Comparison of ENCODE assay signal across 8 cellular contexts in genomic region chr17:7242717-7243576, GRCh38. TPM values are rescaled to one million over a fixed set of nuclear protein-coding genes. Genes with fewer than 3 reads are reported as not detected.
DNase-seq lines count a peak whose midpoint lies in the region; ATAC-seq and TF ChIP-seq lines count a peak whose summit lies in the region.

No MANE protein-coding gene starts in this region.

- H3K4me3 ChIP-seq in RWPE2 (ENCODE audit: severe bottlenecking), result peak overlapping the region; percentile 72
- peak overlapping the region; percentile 90 to 98 for H3K4me3 ChIP-seq in foreskin fibroblast (ENCODE audit: low read depth in 1 of 2, low read length in 2 of 2)

- peak overlapping the region; percentile 74 for H3K27ac ChIP-seq in RWPE2 (ENCODE audit: poor library complexity, severe bottlenecking)

- H3K4me1 ChIP-seq in RWPE2 (ENCODE audit: insufficient read depth, poor library complexity, severe bottlenecking), result no peaks in the 10 kb centered on the region

- H3K27me3 ChIP-seq in RWPE2 (ENCODE audit: insufficient read depth, poor library complexity, severe bottlenecking), result no peaks in the 10 kb centered on the region

- H3K4me1 Mint-ChIP-seq in neural crest cell, result peaks cover 37% of the 10 kb centered on the region
- H3K4me1 Mint-ChIP-seq in stimulated activated naive CD8-positive, alpha-beta T cell treated with anti-CD3 and anti-CD28 coated beads, Interleukin-15, amount 100 ng/mL, for 72 hours, result peaks cover 50% of the 10 kb centered on the region

- H3K4me3 Mint-ChIP-seq in neural crest cell, result peak overlapping the region; percentile 94
- peak overlapping the region; percentile 98 to 100 for H3K4me3 Mint-ChIP-seq in stimulated activated naive CD8-positive, alpha-beta T cell treated with anti-CD3 and anti-CD28 coated beads, Interleukin-15, amount 100 ng/mL, for 72 hours

- peaks cover 24% of the 10 kb centered on the region for H3K36me3 Mint-ChIP-seq in neural crest cell (ENCODE audit: low read depth)

- TF ChIP-seq CTCF in RWPE2 (IDR thresholded peaks at IDR 0.05; ENCODE audit: poor library complexity, severe bottlenecking), result peak; percentile 5
- TF ChIP-seq CTCF in foreskin fibroblast (IDR thresholded peaks at IDR 0.05; ENCODE audit: low read depth, low read length), result no peak
- no peak for TF ChIP-seq CTCF in neural crest cell (conservative IDR thresholded peaks at IDR 0.05)

- peaks cover 19% of the 10 kb centered on the region for H3K27me3 Mint-ChIP-seq in neural crest cell (ENCODE audit: low read depth)
- H3K27me3 Mint-ChIP-seq in stimulated activated naive CD8-positive, alpha-beta T cell treated with anti-CD3 and anti-CD28 coated beads, Interleukin-15, amount 100 ng/mL, for 72 hours, result no peaks in the 10 kb centered on the region

- H3K9me3 Mint-ChIP-seq in neural crest cell, result no peaks in the 10 kb centered on the region
- H3K9me3 Mint-ChIP-seq in stimulated activated naive CD8-positive, alpha-beta T cell treated with anti-CD3 and anti-CD28 coated beads, Interleukin-15, amount 100 ng/mL, for 72 hours, result no peaks in the 10 kb centered on the region

- peaks cover 40% of the 10 kb centered on the region for H3K36me3 ChIP-seq in RWPE2 (ENCODE audit: low read depth)

- H3K27ac Mint-ChIP-seq in neural crest cell (ENCODE audit: unreplicated experiment), result peak overlapping the region; percentile 99
- peak overlapping the region; percentile 96 to 99 for H3K27ac Mint-ChIP-seq in stimulated activated naive CD8-positive, alpha-beta T cell treated with anti-CD3 and anti-CD28 coated beads, Interleukin-15, amount 100 ng/mL, for 72 hours

- DNase-seq in DMS153 treated with DMSO at 0.1 percent for 48 hours (lab: John Stamatoyannopoulos, UW; ENCODE audit: unreplicated experiment) (peak; percentile 47), LoVo (ENCODE audit: low spot score) (peak; percentile 94), RWPE2 (ENCODE audit: low spot score) (peak; percentile 94), activated gamma-delta T cell (lab: John Stamatoyannopoulos, UW) (peak; percentile 85), foreskin fibroblast (peak; percentile 94 to 98), neural crest cell (ENCODE audit: low read depth, low spot score) (peak; percentile 93)
- peak; percentile 90 to 91 for DNase-seq in stimulated activated naive CD8-positive, alpha-beta T cell treated with anti-CD3 and anti-CD28 coated beads, Interleukin-15, amount 100 ng/mL, for 72 hours

- no peaks in the 10 kb centered on the region for H3K9me3 ChIP-seq in RWPE2 (ENCODE audit: severe bottlenecking)

- peak; percentile 35 for ATAC-seq in GM21737 (IDR thresholded peaks at IDR 0.05; ENCODE audit: unreplicated experiment)
- peak; percentile 35 for ATAC-seq in RWPE2 (ENCODE audit: low read depth)
- ATAC-seq in stimulated activated naive CD8-positive, alpha-beta T cell treated with anti-CD3 and anti-CD28 coated beads, Interleukin-15, amount 100 ng/mL, for 72 hours, result peak; percentile 59

RNA-seq across cellular contexts. Expression of gene GABARAP, which starts 0.7 kb away (rescaled TPM):
- 470 and 479 TPM in 2 replicates for total RNA-seq in neural crest cell

RNA-seq across cellular contexts. Expression of gene PHF23, which starts 3.7 kb away (rescaled TPM):
- 72.7 and 75.2 TPM in 2 replicates for total RNA-seq in neural crest cell

RNA-seq across cellular contexts. Expression of gene CTDNEP1, which starts 8.6 kb away (rescaled TPM):
- total RNA-seq in neural crest cell, result 179 and 182 TPM in 2 replicates

RNA-seq across cellular contexts. Expression of gene DVL2, which starts 8.6 kb away (rescaled TPM):
- total RNA-seq in neural crest cell, result 130 and 140 TPM in 2 replicates

RNA-seq across cellular contexts. Expression of gene ELP5, which starts 9.1 kb away (rescaled TPM):
- total RNA-seq in neural crest cell, result 74.4 and 77.4 TPM in 2 replicates

Comparison
In these comparisons a context has a peak if more than half of its experiments do, and no peak if none do; other contexts are left out.
1. Peak in every context shown above with its lines: DNase-seq, ATAC-seq, H3K4me3 ChIP-seq and H3K27ac ChIP-seq.